10 cellular contexts compared by ENCODE assay signal in the genomic region with DNA sequence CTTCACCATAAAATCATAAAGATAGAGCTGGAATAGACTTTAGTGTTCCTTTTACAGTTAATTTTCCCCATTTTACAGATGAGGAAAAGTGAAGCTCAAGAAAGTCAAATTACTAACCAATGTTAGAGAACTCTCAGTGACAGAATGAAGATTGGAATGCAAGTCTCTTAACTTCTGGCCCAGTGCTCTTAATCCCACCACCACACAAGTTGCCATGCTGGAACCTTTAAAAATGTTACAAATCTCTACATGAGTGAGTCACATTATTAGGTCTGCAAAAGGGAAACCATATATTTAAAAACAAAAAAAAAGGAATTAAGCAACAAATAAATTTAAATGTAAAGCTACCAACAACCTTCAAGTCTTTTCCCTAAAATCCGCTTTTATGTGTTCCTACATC. TPM values are rescaled to one million over a fixed set of nuclear protein-coding genes. Genes with fewer than 3 reads are reported as not detected.
DNase-seq lines count a peak whose midpoint lies in the region; TF ChIP-seq lines count a peak whose summit lies in the region.
"Had no signal": no experiment of that assay in that cellular context is flagged by ENCODE, and none has a peak within 500 bp of the region (broad histone marks: within the 10 kb centered on the region; RNA-seq: fewer than 3 reads in every experiment).

No MANE protein-coding gene starts in this region.

- peaks cover 28% of the 10 kb centered on the region for H3K4me1 Mint-ChIP-seq in activated CD4-positive, alpha-beta T cell treated with anti-CD3 and anti-CD28 coated beads, Interleukin-2, amount 10 ng/mL, durations not matched to agents 7 days and 5 days

- H3K9me3 ChIP-seq in PC-9 (ENCODE audit: insufficient read depth, low read depth) (no peaks in the 10 kb centered on the region), endocrine pancreas (ENCODE audit: control insufficient read depth, low read length) (no peaks in the 10 kb centered on the region), neural cell (ENCODE audit: low read length) (no peaks in the 10 kb centered on the region)

- TF ChIP-seq RAD21 in neural cell (conservative IDR thresholded peaks at IDR 0.05), result no peak

- H3K4me2 ChIP-seq in PC-9 (peak overlapping the region; percentile 86), neural cell (ENCODE audit: low read length) (no peak overlapping the region)

- TF ChIP-seq CTCF in AG10803 (conservative IDR thresholded peaks at IDR 0.05; ENCODE audit: low read length) (no peak), PC-9 (conservative IDR thresholded peaks at IDR 0.05) (no peak), neural cell (IDR thresholded peaks at IDR 0.05; ENCODE audit: poor library complexity, severe bottlenecking) (no peak)

- H3K9ac ChIP-seq in endocrine pancreas (ENCODE audit: control insufficient read depth, insufficient read depth, low read length), result no peak overlapping the region
- H3K9ac ChIP-seq in neural cell (ENCODE audit: low read length), result no peak overlapping the region

- H3K27ac Mint-ChIP-seq in activated CD4-positive, alpha-beta T cell treated with anti-CD3 and anti-CD28 coated beads, Interleukin-2, amount 10 ng/mL, durations not matched to agents 7 days and 5 days, result no peak overlapping the region
- H3K27ac Mint-ChIP-seq: immature natural killer cell had no signal

- H4K20me1 ChIP-seq in PC-9 (ENCODE audit: insufficient read depth) (peaks cover 73% of the 10 kb centered on the region), neural cell (ENCODE audit: insufficient read depth) (no peaks in the 10 kb centered on the region)

- intact Hi-C loops in PC-9 (cut with micrococcal nuclease; ENCODE audit: unreplicated experiment), result no loop called here

- H3K27ac ChIP-seq in PC-9 (0 out of 2 replicates have a peak overlapping the region, but pooled peaks have one; percentile 0), neural cell (ENCODE audit: low read length) (no peak overlapping the region)

- H3K27me3 ChIP-seq in PC-9 (ENCODE audit: insufficient read depth, low read depth), result no peaks in the 10 kb centered on the region
- no peaks in the 10 kb centered on the region for H3K27me3 ChIP-seq in endocrine pancreas (ENCODE audit: control insufficient read depth, insufficient read depth, low read length)
- no peaks in the 10 kb centered on the region for H3K27me3 ChIP-seq in neural cell (ENCODE audit: insufficient read depth, low read depth, low read length)

- peaks cover 83% of the 10 kb centered on the region for H3K79me2 ChIP-seq in PC-9 (ENCODE audit: low read depth)
- H3K79me2 ChIP-seq in neural cell (replicated peaks; ENCODE audit: insufficient read depth, low read length), result peaks cover 73% of the 10 kb centered on the region

- no peaks in the 10 kb centered on the region for H3K9me2 ChIP-seq in PC-9 (ENCODE audit: insufficient read depth)
- H3K9me2 ChIP-seq in neural cell (ENCODE audit: insufficient read depth, low read length), result no peaks in the 10 kb centered on the region

- CTCF ChIA-PET in PC-9 (lab: Charles Lee), result no interaction called here
- CTCF ChIA-PET in activated CD4-positive, alpha-beta T cell treated with anti-CD3 and anti-CD28 coated beads, Interleukin-2, amount 10 ng/mL, durations not matched to agents 7 days and 5 days (lab: Charles Lee), result interaction anchor here (0.6 kb wide), 1 partner anchor 25 kb away, joined by 3 read pairs; no protein-coding TSS in a partner anchor

- POLR2A ChIA-PET in PC-9 (lab: Charles Lee; ENCODE audit: unreplicated experiment), result interaction anchor here (0.5 kb wide), 1 partner anchor 44 kb away, joined by 4 read pairs; a partner anchor contains a TSS
- POLR2A ChIA-PET in activated CD4-positive, alpha-beta T cell treated with anti-CD3 and anti-CD28 coated beads, Interleukin-2, amount 10 ng/mL, durations not matched to agents 7 days and 5 days (lab: Charles Lee), result no interaction called here

- no TSS peak for BruUV-seq in PC-9 (replicated peaks; lab: Mats Ljungman, UMichigan)

- no peak overlapping the region for H3K4me3 ChIP-seq in AG10803 (ENCODE audit: low read length)
- peak overlapping the region; percentile 91; the same call in 1 of the 2 replicates for H3K4me3 ChIP-seq in PC-9
- H3K4me3 ChIP-seq in endocrine pancreas (ENCODE audit: control insufficient read depth, insufficient read depth, low read length), result peak overlapping the region; percentile 98
- peak overlapping the region; percentile 83 for H3K4me3 ChIP-seq in neural cell (ENCODE audit: low read length)

- peaks cover 73% of the 10 kb centered on the region for H3K27me3 Mint-ChIP-seq in activated CD4-positive, alpha-beta T cell treated with anti-CD3 and anti-CD28 coated beads, Interleukin-2, amount 10 ng/mL, durations not matched to agents 7 days and 5 days

- no peak overlapping the region for H3K4me3 Mint-ChIP-seq in activated CD4-positive, alpha-beta T cell treated with anti-CD3 and anti-CD28 coated beads, Interleukin-2, amount 10 ng/mL, durations not matched to agents 7 days and 5 days

- no peaks in the 10 kb centered on the region for H3K36me3 Mint-ChIP-seq in activated CD4-positive, alpha-beta T cell treated with anti-CD3 and anti-CD28 coated beads, Interleukin-2, amount 10 ng/mL, durations not matched to agents 7 days and 5 days (ENCODE audit: low read depth)
- H3K36me3 Mint-ChIP-seq: immature natural killer cell had no signal

- H3F3A ChIP-seq in PC-9 (ENCODE audit: insufficient read depth, low read depth) (peaks cover 30% of the 10 kb centered on the region), neural cell (ENCODE audit: insufficient read depth, low read length, poor library complexity, severe bottlenecking) (no peaks in the 10 kb centered on the region)

- H3K9me3 Mint-ChIP-seq in activated CD4-positive, alpha-beta T cell treated with anti-CD3 and anti-CD28 coated beads, Interleukin-2, amount 10 ng/mL, durations not matched to agents 7 days and 5 days, result no peaks in the 10 kb centered on the region
- H3K9me3 Mint-ChIP-seq: immature natural killer cell had no signal

- H3K4me1 ChIP-seq in PC-9 (replicated peaks; ENCODE audit: insufficient read depth) (peaks cover 65% of the 10 kb centered on the region), endocrine pancreas (ENCODE audit: control insufficient read depth, insufficient read depth, low read length) (peaks cover 49% of the 10 kb centered on the region)

- H3K36me3 ChIP-seq in PC-9 (ENCODE audit: low read depth) (peaks cover 24% of the 10 kb centered on the region; the same call in 1 of the 2 replicates), endocrine pancreas (ENCODE audit: control insufficient read depth, insufficient read depth, low read length) (no peaks in the 10 kb centered on the region), neural cell (ENCODE audit: insufficient read depth, low read length) (no peaks in the 10 kb centered on the region)

- H2AFZ ChIP-seq in PC-9, result no peak overlapping the region
- H2AFZ ChIP-seq in neural cell (ENCODE audit: low read depth, low read length), result no peak overlapping the region

- no peak for TF ChIP-seq EP300 in neural cell (conservative IDR thresholded peaks at IDR 0.05; ENCODE audit: poor library complexity, severe bottlenecking)

- DNase-seq in AG10803 (ENCODE audit: low read depth), result peak; percentile 57
- DNase-seq in PC-9, result peak in 1 of 2 experiments; percentile 54
- no peak for DNase-seq in NOMO-1 treated with dmso at 0.1 percent for 144 hours (lab: John Stamatoyannopoulos, UW; ENCODE audit: unreplicated experiment)
- DNase-seq in NCI-H2107 (lab: John Stamatoyannopoulos, UW), result no peak
- no peak for DNase-seq in NCI-H2171 treated with DMSO at 0.1 percent for 48 hours (lab: John Stamatoyannopoulos, UW)
- no peak for DNase-seq in activated CD4-positive, alpha-beta T cell treated with anti-CD3 and anti-CD28 coated beads, Interleukin-2, amount 10 ng/mL, durations not matched to agents 7 days and 5 days
- DNase-seq: activated CD8-positive, alpha-beta memory T cell treated with anti-CD3 and anti-CD28 coated beads, Interleukin-2, amount 50 U/mL, for 4 hours; immature natural killer cell had no signal

TF ChIP-seq in neural cell, 6 proteins besides CTCF, POLR2A, EP300 and RAD21 (continues in another document):
- TF ChIP-seq TAF1 (IDR thresholded peaks at IDR 0.05; ENCODE audit: low read depth), result no peak
- TF ChIP-seq EZH2 (IDR thresholded peaks at IDR 0.05; ENCODE audit: borderline replicate concordance, insufficient read depth, low read length, poor library complexity, severe bottlenecking), result no peak
- TF ChIP-seq SMC3 (conservative IDR thresholded peaks at IDR 0.05; ENCODE audit: poor library complexity), result no peak
- TF ChIP-seq POLR2AphosphoS5 (IDR thresholded peaks at IDR 0.05), result no peak
- TF ChIP-seq, protein P1, sequence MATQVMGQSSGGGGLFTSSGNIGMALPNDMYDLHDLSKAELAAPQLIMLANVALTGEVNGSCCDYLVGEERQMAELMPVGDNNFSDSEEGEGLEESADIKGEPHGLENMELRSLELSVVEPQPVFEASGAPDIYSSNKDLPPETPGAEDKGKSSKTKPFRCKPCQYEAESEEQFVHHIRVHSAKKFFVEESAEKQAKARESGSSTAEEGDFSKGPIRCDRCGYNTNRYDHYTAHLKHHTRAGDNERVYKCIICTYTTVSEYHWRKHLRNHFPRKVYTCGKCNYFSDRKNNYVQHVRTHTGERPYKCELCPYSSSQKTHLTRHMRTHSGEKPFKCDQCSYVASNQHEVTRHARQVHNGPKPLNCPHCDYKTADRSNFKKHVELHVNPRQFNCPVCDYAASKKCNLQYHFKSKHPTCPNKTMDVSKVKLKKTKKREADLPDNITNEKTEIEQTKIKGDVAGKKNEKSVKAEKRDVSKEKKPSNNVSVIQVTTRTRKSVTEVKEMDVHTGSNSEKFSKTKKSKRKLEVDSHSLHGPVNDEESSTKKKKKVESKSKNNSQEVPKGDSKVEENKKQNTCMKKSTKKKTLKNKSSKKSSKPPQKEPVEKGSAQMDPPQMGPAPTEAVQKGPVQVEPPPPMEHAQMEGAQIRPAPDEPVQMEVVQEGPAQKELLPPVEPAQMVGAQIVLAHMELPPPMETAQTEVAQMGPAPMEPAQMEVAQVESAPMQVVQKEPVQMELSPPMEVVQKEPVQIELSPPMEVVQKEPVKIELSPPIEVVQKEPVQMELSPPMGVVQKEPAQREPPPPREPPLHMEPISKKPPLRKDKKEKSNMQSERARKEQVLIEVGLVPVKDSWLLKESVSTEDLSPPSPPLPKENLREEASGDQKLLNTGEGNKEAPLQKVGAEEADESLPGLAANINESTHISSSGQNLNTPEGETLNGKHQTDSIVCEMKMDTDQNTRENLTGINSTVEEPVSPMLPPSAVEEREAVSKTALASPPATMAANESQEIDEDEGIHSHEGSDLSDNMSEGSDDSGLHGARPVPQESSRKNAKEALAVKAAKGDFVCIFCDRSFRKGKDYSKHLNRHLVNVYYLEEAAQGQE (IDR thresholded peaks at IDR 0.05; ENCODE audit: borderline replicate concordance), result no peak

RNA-seq across cellular contexts. Expression of a gene that starts 3.5 kb away (rescaled TPM):
- 274 and 308 TPM in 2 replicates for total RNA-seq in PC-9 (2021)
- 124 and 127 TPM in 2 replicates for polyA plus RNA-seq in neural cell
- polyA minus RNA-seq in neural cell, result 199 and 286 TPM in 2 replicates
- under 1 TPM; 0.87 to 0.92 TPM for total RNA-seq in activated CD4-positive, alpha-beta T cell treated with anti-CD3 and anti-CD28 coated beads, Interleukin-2, amount 10 ng/mL, durations not matched to agents 7 days and 5 days

RNA-seq across cellular contexts. Expression of a gene that starts 43.7 kb away (rescaled TPM):
- 6.2 and 8.6 TPM in 2 replicates for total RNA-seq in PC-9 (2021)
- polyA plus RNA-seq in neural cell, result 5.6 and 7.7 TPM in 2 replicates
- 7.5 and 8.1 TPM in 2 replicates for polyA minus RNA-seq in neural cell
- total RNA-seq in activated CD4-positive, alpha-beta T cell treated with anti-CD3 and anti-CD28 coated beads, Interleukin-2, amount 10 ng/mL, durations not matched to agents 7 days and 5 days, result 1 to 10 TPM in 1 of 2 experiments, under 1 TPM in 1; 0.92 to 1.6 TPM

Comparison
In these comparisons a context has a peak if more than half of its experiments do, and no peak if none do; other contexts are left out.
1. RNA of a gene that starts 3.5 kb away (total RNA-seq): 274 to 308 TPM in PC-9; 0.87 to 0.92 TPM in activated CD4-positive, alpha-beta T cell treated with anti-CD3 and anti-CD28 coated beads, Interleukin-2, amount 10 ng/mL, durations not matched to agents 7 days and 5 days; every median in the first group is over 100 times any median in the second.